Comparison of ENCODE assay signal across 36 cellular contexts in genomic region chr1:213414346-213414745, GRCh38.
"Had no signal": no experiment of that assay in that cellular context is flagged by ENCODE, and none has a peak within 500 bp of the region (broad histone marks: within the 10 kb centered on the region; RNA-seq: fewer than 3 reads in every experiment).

No MANE protein-coding gene starts in this region.

- H3K27me3 Mint-ChIP-seq: activated B cell treated with CpG ODN at 0.5 μM for 24 hours; activated CD4-positive, alpha-beta memory T cell treated with anti-CD3 and anti-CD28 coated beads for 36 hours; activated CD4-positive, alpha-beta T cell treated with anti-CD3 and anti-CD28 coated beads, Interleukin-2, amount 10 ng/mL, durations not matched to agents 24 days and 14 days; activated CD8-positive, alpha-beta T cell treated with anti-CD3 and anti-CD28 coated beads for 36 hours; activated naive CD8-positive, alpha-beta T cell treated with anti-CD3 and anti-CD28 coated beads for 36 hours had no signal

- H3K9me3 Mint-ChIP-seq: activated CD4-positive, alpha-beta memory T cell treated with anti-CD3 and anti-CD28 coated beads for 36 hours; activated CD4-positive, alpha-beta T cell treated with anti-CD3 and anti-CD28 coated beads, Interleukin-2, amount 10 ng/mL, durations not matched to agents 24 days and 14 days; activated CD8-positive, alpha-beta T cell treated with anti-CD3 and anti-CD28 coated beads for 36 hours; activated naive CD4-positive, alpha-beta T cell treated with anti-CD3 and anti-CD28 coated beads for 36 hours; activated naive CD8-positive, alpha-beta T cell treated with anti-CD3 and anti-CD28 coated beads for 36 hours; activated T-cell treated with anti-CD3 and anti-CD28 coated beads, Interleukin-2, amount 50 U/mL, for 4 hours; activated T-helper 1 cell treated with anti-CD3 and anti-CD28 coated beads, Interleukin-12 subunit alpha, Interleukin-12 subunit beta, Interleukin-2, Interleukin-4 antibody, amounts not matched to agents 30 ng/mL and 10 ng/mL and 1 ng/mL, durations not matched to agents 14 hours and 24 hours and 36 hours; activated T-helper 17 cell treated with anti-CD3 and anti-CD28 coated beads, Interleukin-2, amount 50 U/mL, for 72 hours; T-helper 1 cell treated with Interleukin-12 subunit alpha and Interleukin-12 subunit beta and Interleukin-4 antibody, amounts not matched to agents 30 μg/mL and 1 μg/mL, for 36 hours; T-helper 2 cell treated with Interferon-gamma antibody and Interleukin-4, amounts not matched to agents 5 μg/mL and 100 μg/mL, for 36 hours had no signal

- H3K4me1 Mint-ChIP-seq: activated B cell treated with CpG ODN at 0.5 μM for 24 hours; activated CD4-positive, alpha-beta T cell treated with anti-CD3 and anti-CD28 coated beads, Interleukin-2, amount 10 ng/mL, durations not matched to agents 24 days and 14 days; activated naive CD8-positive, alpha-beta T cell treated with anti-CD3 and anti-CD28 coated beads for 36 hours; activated T-helper 17 cell treated with anti-CD3 and anti-CD28 coated beads, Interleukin-2, amount 50 U/mL, for 72 hours had no signal

- H3K4me3 Mint-ChIP-seq: activated B cell treated with CpG ODN at 0.5 μM for 24 hours; activated CD4-positive, alpha-beta memory T cell treated with anti-CD3 and anti-CD28 coated beads for 36 hours; activated CD4-positive, alpha-beta T cell treated with anti-CD3 and anti-CD28 coated beads, Interleukin-2, amount 10 ng/mL, durations not matched to agents 24 days and 14 days; activated CD8-positive, alpha-beta T cell treated with anti-CD3 and anti-CD28 coated beads for 36 hours; activated naive CD4-positive, alpha-beta T cell treated with anti-CD3 and anti-CD28 coated beads for 36 hours; activated naive CD8-positive, alpha-beta T cell treated with anti-CD3 and anti-CD28 coated beads for 36 hours; activated T-cell treated with anti-CD3 and anti-CD28 coated beads, Interleukin-2, amount 50 U/mL, for 4 hours; activated T-cell treated with anti-CD3 and anti-CD28 coated beads, Interleukin-2, amount 50 U/mL, for 72 hours; activated T-helper 1 cell treated with anti-CD3 and anti-CD28 coated beads, Interleukin-12 subunit alpha, Interleukin-12 subunit beta, Interleukin-2, Interleukin-4 antibody, amounts not matched to agents 30 ng/mL and 10 ng/mL and 1 ng/mL, durations not matched to agents 14 hours and 24 hours and 36 hours; activated T-helper 17 cell treated with anti-CD3 and anti-CD28 coated beads, Interleukin-2, amount 50 U/mL, for 72 hours; T-helper 1 cell treated with Interleukin-12 subunit alpha and Interleukin-12 subunit beta and Interleukin-4 antibody, amounts not matched to agents 30 μg/mL and 1 μg/mL, for 36 hours; T-helper 2 cell treated with Interferon-gamma antibody and Interleukin-4, amounts not matched to agents 5 μg/mL and 100 μg/mL, for 36 hours had no signal

- H3K9me3 ChIP-seq: adrenal gland, breast epithelium had no signal

- H3K27ac Mint-ChIP-seq: activated B cell treated with CpG ODN at 0.5 μM for 24 hours; activated CD4-positive, alpha-beta memory T cell treated with anti-CD3 and anti-CD28 coated beads for 36 hours; activated CD4-positive, alpha-beta T cell treated with anti-CD3 and anti-CD28 coated beads, Interleukin-2, amount 10 ng/mL, durations not matched to agents 24 days and 14 days; activated CD8-positive, alpha-beta T cell treated with anti-CD3 and anti-CD28 coated beads for 36 hours; activated naive CD4-positive, alpha-beta T cell treated with anti-CD3 and anti-CD28 coated beads for 36 hours; activated naive CD4-positive, alpha-beta T cell treated with anti-CD3 and anti-CD28 coated beads, Interleukin-2, amount 50 U/mL, for 72 hours; activated naive CD8-positive, alpha-beta T cell treated with anti-CD3 and anti-CD28 coated beads for 36 hours; activated T-cell treated with anti-CD3 and anti-CD28 coated beads, Interleukin-2, amount 50 U/mL, for 72 hours; activated T-helper 1 cell treated with anti-CD3 and anti-CD28 coated beads, Interleukin-12 subunit alpha, Interleukin-12 subunit beta, Interleukin-2, Interleukin-4 antibody, amounts not matched to agents 30 ng/mL and 10 ng/mL and 1 ng/mL, durations not matched to agents 14 hours and 24 hours and 36 hours; activated T-helper 17 cell treated with anti-CD3 and anti-CD28 coated beads, Interleukin-2, amount 50 U/mL, for 72 hours; T-helper 1 cell treated with Interleukin-12 subunit alpha and Interleukin-12 subunit beta and Interleukin-4 antibody, amounts not matched to agents 30 μg/mL and 1 μg/mL, for 36 hours; T-helper 2 cell treated with Interferon-gamma antibody and Interleukin-4, amounts not matched to agents 5 μg/mL and 100 μg/mL, for 36 hours had no signal

- ATAC-seq: activated CD8-positive, alpha-beta T cell treated with anti-CD3 and anti-CD28 coated beads for 36 hours; activated naive CD4-positive, alpha-beta T cell treated with anti-CD3 and anti-CD28 coated beads, Interleukin-2, amount 50 U/mL, for 72 hours; activated T-cell treated with anti-CD3 and anti-CD28 coated beads, Interleukin-2, amount 50 U/mL, for 4 hours; activated T-cell treated with anti-CD3 and anti-CD28 coated beads, Interleukin-2, amount 50 U/mL, for 72 hours; activated T-helper 17 cell treated with anti-CD3 and anti-CD28 coated beads, Interleukin-2, amount 50 U/mL, for 72 hours; body of pancreas had no signal

- H3K36me3 ChIP-seq: adrenal gland, brain microvascular endothelial cell, breast epithelium had no signal

- H3K4me3 ChIP-seq: adrenal gland, body of pancreas, breast epithelium had no signal

- H3K27ac ChIP-seq: adrenal gland, brain microvascular endothelial cell, breast epithelium, VCaP had no signal

- DNase-seq: activated B cell treated with CpG ODN at 0.5 μM for 24 hours; activated CD4-positive, alpha-beta memory T cell treated with anti-CD3 and anti-CD28 coated beads for 36 hours; activated CD4-positive, alpha-beta T cell treated with anti-CD3 and anti-CD28 coated beads for 4 hours; activated CD4-positive, alpha-beta T cell treated with anti-CD3 and anti-CD28 coated beads, Interleukin-2, amount 10 ng/mL, durations not matched to agents 24 days and 14 days; activated CD4-positive, alpha-beta T cell treated with anti-CD3 and anti-CD28 coated beads, Interleukin-2, amount 50 U/mL, for 1 hour; activated CD4-positive, alpha-beta T cell treated with anti-CD3 and anti-CD28 coated beads, Interleukin-2, amount 50 U/mL, for 4 hours; activated CD4-positive, CD25-positive, alpha-beta regulatory T cell treated with anti-CD3 and anti-CD28 coated beads, Interleukin-2, amount 50 U/mL, for 72 hours; activated CD8-positive, alpha-beta memory T cell treated with anti-CD3 and anti-CD28 coated beads, Interleukin-2, amount 50 U/mL, for 4 hours; activated CD8-positive, alpha-beta T cell treated with anti-CD3 and anti-CD28 coated beads for 36 hours; activated effector memory CD4-positive, alpha-beta T cell treated with anti-CD3 and anti-CD28 coated beads, Interleukin-2, amount 50 U/mL, for 16 hours; activated gamma-delta T cell treated with Interleukin-2 at 50 U/mL for 16 hours; activated naive CD4-positive, alpha-beta T cell; activated naive CD4-positive, alpha-beta T cell treated with anti-CD3 and anti-CD28 coated beads for 36 hours; activated naive CD4-positive, alpha-beta T cell treated with anti-CD3 and anti-CD28 coated beads, Interleukin-2, amount 50 U/mL, for 16 hours; activated naive CD8-positive, alpha-beta T cell treated with anti-CD3 and anti-CD28 coated beads for 36 hours; activated T-cell treated with anti-CD3 and anti-CD28 coated beads for 4 hours; activated T-cell treated with anti-CD3 and anti-CD28 coated beads, Interleukin-2, amount 50 U/mL, for 1 hour; activated T-cell treated with anti-CD3 and anti-CD28 coated beads, Interleukin-2, amount 50 U/mL, for 4 hours; activated T-cell treated with anti-CD3 and anti-CD28 coated beads, Interleukin-2, amount 50 U/mL, for 72 hours; adrenal gland; amniotic stem cell; aorta; body of pancreas; brain microvascular endothelial cell; central memory CD4-positive, alpha-beta T cell; SW 1271; T-helper 1 cell; T-helper 2 cell; T-helper 9 cell had no signal

- H3K36me3 Mint-ChIP-seq: activated CD4-positive, alpha-beta memory T cell treated with anti-CD3 and anti-CD28 coated beads for 36 hours; activated naive CD4-positive, alpha-beta T cell treated with anti-CD3 and anti-CD28 coated beads, Interleukin-2, amount 50 U/mL, for 72 hours; activated naive CD8-positive, alpha-beta T cell treated with anti-CD3 and anti-CD28 coated beads for 36 hours had no signal

- H3K4me1 ChIP-seq: adrenal gland, breast epithelium had no signal

- H3K27me3 ChIP-seq: adrenal gland, body of pancreas, brain microvascular endothelial cell, breast epithelium had no signal
